15 cellular contexts compared by ENCODE assay signal in the genomic region with DNA sequence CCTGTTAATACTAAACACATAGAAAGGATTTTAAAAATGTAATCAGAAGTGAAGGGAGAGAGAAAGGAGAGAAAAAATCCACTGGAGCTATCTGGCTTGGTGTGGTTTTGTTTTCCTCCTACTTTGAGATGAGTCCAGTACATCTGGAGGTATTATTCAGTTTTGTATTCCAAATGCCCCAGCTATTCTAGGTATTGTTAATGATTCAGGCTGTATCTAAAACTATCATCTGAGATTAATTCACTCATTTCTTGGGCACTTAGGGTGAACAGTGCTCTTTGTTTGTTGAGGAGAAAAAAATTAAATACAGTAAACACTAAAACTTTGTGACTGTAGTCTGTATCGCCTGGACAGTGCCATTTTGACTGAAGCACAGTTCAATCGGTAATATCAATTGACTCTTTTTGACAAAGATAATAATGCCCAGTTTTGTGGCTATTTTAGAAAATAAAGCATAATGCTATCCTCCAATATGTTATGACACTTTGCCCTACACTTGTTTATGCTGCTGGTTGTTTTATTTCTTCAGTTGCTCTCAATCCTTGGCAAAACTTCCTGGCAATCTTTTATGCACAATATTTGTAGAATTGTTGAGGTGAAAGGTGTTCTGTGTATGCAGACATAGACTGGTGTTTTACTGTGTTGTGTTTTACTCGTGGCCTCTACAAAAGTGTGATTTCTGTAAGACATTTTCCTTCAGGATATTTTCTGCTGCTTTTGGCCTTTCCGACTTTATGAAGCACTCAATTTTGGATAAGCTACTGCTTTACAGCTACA. TPM values are rescaled to one million over a fixed set of nuclear protein-coding genes. Genes with fewer than 3 reads are reported as not detected.
DNase-seq lines count a peak whose midpoint lies in the region; ATAC-seq, FAIRE-seq and TF ChIP-seq lines count a peak whose summit lies in the region.
"Had no signal": no experiment of that assay in that cellular context is flagged by ENCODE, and none has a peak within 500 bp of the region (broad histone marks: within the 10 kb centered on the region; RNA-seq: fewer than 3 reads in every experiment).

No MANE protein-coding gene starts in this region.

- H3K9me3 Mint-ChIP-seq in activated CD8-positive, alpha-beta T cell treated with anti-CD3 and anti-CD28 coated beads for 36 hours, result peaks cover 13% of the 10 kb centered on the region

- peak overlapping the region; percentile 67 for H3K4me3 Mint-ChIP-seq in activated CD8-positive, alpha-beta T cell treated with anti-CD3 and anti-CD28 coated beads for 36 hours

- peaks cover 44% of the 10 kb centered on the region for H3K4me1 Mint-ChIP-seq in activated CD8-positive, alpha-beta T cell treated with anti-CD3 and anti-CD28 coated beads for 36 hours (ENCODE audit: low read depth)

- H3K27ac ChIP-seq in heart left ventricle, result peak overlapping the region in 7 of 12 donors; percentile 3 to 59 (median 36)
- H3K27ac ChIP-seq in suprapubic skin, result no peak overlapping the region

- no peaks in the 10 kb centered on the region for H3K27me3 Mint-ChIP-seq in activated CD8-positive, alpha-beta T cell treated with anti-CD3 and anti-CD28 coated beads for 36 hours

- H3K27me3 ChIP-seq in heart left ventricle (no peaks in the 10 kb centered on the region), suprapubic skin (no peaks in the 10 kb centered on the region)

- TF ChIP-seq EP300 in suprapubic skin (IDR thresholded peaks at IDR 0.05), result no peak

- ATAC-seq in heart left ventricle, result peak in 1 of 4 donors; percentile 31
- ATAC-seq in activated CD8-positive, alpha-beta T cell treated with anti-CD3 and anti-CD28 coated beads for 36 hours, result peak; percentile 32
- no peak for ATAC-seq in HG02678 (IDR thresholded peaks at IDR 0.05; ENCODE audit: unreplicated experiment)
- no peak for ATAC-seq in HG03139 (IDR thresholded peaks at IDR 0.05; ENCODE audit: unreplicated experiment)
- ATAC-seq: HCT116 had no signal

- TF ChIP-seq CTCF in heart left ventricle (IDR thresholded peaks at IDR 0.05) (no peak), suprapubic skin (IDR thresholded peaks at IDR 0.05) (no peak)
- no peak for TF ChIP-seq CTCF in activated CD8-positive, alpha-beta T cell treated with anti-CD3 and anti-CD28 coated beads for 36 hours (IDR thresholded peaks at IDR 0.05)

- H3K36me3 Mint-ChIP-seq in activated CD8-positive, alpha-beta T cell treated with anti-CD3 and anti-CD28 coated beads for 36 hours (ENCODE audit: low read depth), result peaks cover 6% of the 10 kb centered on the region

- intact Hi-C loops in heart left ventricle (cut with DNase I), result no loop called here
- intact Hi-C loops in cardiac septum (cut with DNase I), result no loop called here
- intact Hi-C loops in activated CD8-positive, alpha-beta T cell treated with anti-CD3 and anti-CD28 coated beads for 36 hours (cut with micrococcal nuclease), result loop anchor here (10.0 kb wide), 1 partner anchor 345 kb away; a partner anchor contains a TSS

- CTCF ChIA-PET in activated CD8-positive, alpha-beta T cell treated with anti-CD3 and anti-CD28 coated beads for 36 hours (lab: Charles Lee), result interaction anchor here (0.9 to 1.4 kb wide), 5 partner anchors 17 to 45 kb away, joined by 3 to 6 read pairs (median 3); no protein-coding TSS in a partner anchor

- H3K36me3 ChIP-seq in heart left ventricle (no peaks in the 10 kb centered on the region), suprapubic skin (no peaks in the 10 kb centered on the region)

- peak overlapping the region; percentile 79 for H3K27ac Mint-ChIP-seq in activated CD8-positive, alpha-beta T cell treated with anti-CD3 and anti-CD28 coated beads for 36 hours

- peaks cover 0 to 22% (median 7%) of the 10 kb centered on the region in 12 donors for H3K4me1 ChIP-seq in heart left ventricle
- peaks cover 7% of the 10 kb centered on the region for H3K4me1 ChIP-seq in suprapubic skin

- POLR2A ChIA-PET in activated CD8-positive, alpha-beta T cell treated with anti-CD3 and anti-CD28 coated beads for 36 hours (lab: Charles Lee), result no interaction called here

- peak; percentile 38 for FAIRE-seq in islet of Langerhans (lab: Jason Lieb, UNC)
- FAIRE-seq: endothelial cell of umbilical vein had no signal

- peak overlapping the region in 4 of 12 donors; percentile 8 to 28 (median 20) for H3K4me3 ChIP-seq in heart left ventricle
- peak overlapping the region; percentile 14 for H3K4me3 ChIP-seq in suprapubic skin

- TF ChIP-seq POLR2A in heart left ventricle (IDR thresholded peaks at IDR 0.05), result no peak
- no peak for TF ChIP-seq POLR2A in suprapubic skin (IDR thresholded peaks at IDR 0.05)

- H3K9me3 ChIP-seq in heart left ventricle (peaks cover 0 to 38% (median 15%) of the 10 kb centered on the region in 12 donors), suprapubic skin (peaks cover 6% of the 10 kb centered on the region)

- DNase-seq in heart left ventricle, result no peak
- DNase-seq in cardiac septum (ENCODE audit: low spot score), result no peak
- no peak for DNase-seq in activated CD8-positive, alpha-beta T cell treated with anti-CD3 and anti-CD28 coated beads for 36 hours
- DNase-seq in suprapubic skin (ENCODE audit: low spot score in 2 of 2), result no peak
- no peak for DNase-seq in NCI-H2107 treated with DMSO at 0.1 percent for 48 hours (lab: John Stamatoyannopoulos, UW; ENCODE audit: unreplicated experiment)
- DNase-seq: activated CD4-positive, alpha-beta T cell treated with anti-CD3 and anti-CD28 coated beads for 1 hour; aorta; KBM-7; NCI-H2171; stimulated activated CD4-positive, alpha-beta T cell treated with anti-CD3 and anti-CD28 coated beads, Interleukin-1b, Interleukin-23, amount 100 ng/mL, for 48 hours had no signal

- 81 to 90% (median 85%) methylated on average over 4 of the region's 4 CpGs for WGBS in heart left ventricle, 4 donors
- WGBS in suprapubic skin, result 78% methylated on average over 4 of the region's 4 CpGs

RNA-seq across cellular contexts. Expression of a gene that starts 21.6 kb away (rescaled TPM):
- total RNA-seq in heart left ventricle (10 to 100 TPM in 1 of 9 donors, 1 to 10 TPM in 8; 2.4 to 10.8 (median 7.7) TPM), cardiac septum (5.1 TPM), suprapubic skin (10 to 100 TPM; 17.1 to 37.7 (median 23.6) TPM)
- 1 to 10 TPM; 1.5 to 1.9 TPM for polyA plus RNA-seq in heart left ventricle
- total RNA-seq in activated CD8-positive, alpha-beta T cell treated with anti-CD3 and anti-CD28 coated beads for 36 hours, result 10 to 100 TPM; 11.3 to 13.0 TPM
